ENCODE assay signal across 12 cellular contexts in genomic region chr3:195148553-195148952, GRCh38.
DNase-seq lines count a peak whose midpoint lies in the region; ATAC-seq lines count a peak whose summit lies in the region.
"Had no signal": no experiment of that assay in that cellular context is flagged by ENCODE, and none has a peak within 500 bp of the region (broad histone marks: within the 10 kb centered on the region; RNA-seq: fewer than 3 reads in every experiment).

No MANE protein-coding gene starts in this region.

- H3K14ac ChIP-seq in neuronal stem cell (ENCODE audit: low read length), result no peak overlapping the region

- H2BK12ac ChIP-seq in neuronal stem cell (ENCODE audit: low read length), result no peak overlapping the region

- H2BK120ac ChIP-seq in neuronal stem cell (ENCODE audit: low read depth, low read length), result no peak overlapping the region

- H3K27ac ChIP-seq in subcutaneous abdominal adipose tissue (ENCODE audit: low read depth, low read length) (peak overlapping the region; percentile 19), neuronal stem cell (replicated peaks; ENCODE audit: low read length) (no peak overlapping the region)

- H4K8ac ChIP-seq in neuronal stem cell (ENCODE audit: low read depth, low read length), result no peak overlapping the region

- peaks cover 35% of the 10 kb centered on the region for H3K4me1 Mint-ChIP-seq in activated T-cell treated with anti-CD3 and anti-CD28 coated beads, Interleukin-2, amount 50 U/mL, for 4 hours (ENCODE audit: low read depth)
- H3K4me1 Mint-ChIP-seq in activated T-cell treated with anti-CD3 and anti-CD28 coated beads, Interleukin-2, amount 50 U/mL, for 24 hours (ENCODE audit: low read depth), result peaks cover 37% of the 10 kb centered on the region
- peaks cover 29 to 42% (median 41%) of the 10 kb centered on the region in 3 donors for H3K4me1 Mint-ChIP-seq in T-cell

- H3K36me3 ChIP-seq in subcutaneous abdominal adipose tissue (ENCODE audit: control insufficient read depth in 5 of 5, insufficient read depth in 5 of 5, low read length in 5 of 5), result peaks cover 0 to 3% (median 0%) of the 10 kb centered on the region in 5 donors
- no peaks in the 10 kb centered on the region for H3K36me3 ChIP-seq in neuronal stem cell (replicated peaks in 1 of 2; ENCODE audit: control insufficient read depth in 2 of 2, insufficient read depth in 2 of 2, low read length in 2 of 2)

- CTCF ChIA-PET in T-cell (lab: Charles Lee), result interaction anchor here (0.7 kb wide), 2 partner anchors 366 to 669 kb away, joined by 3 read pairs; no protein-coding TSS in a partner anchor

- H2BK15ac ChIP-seq in neuronal stem cell (ENCODE audit: low read length), result no peak overlapping the region

- no peak overlapping the region for H2BK5ac ChIP-seq in neuronal stem cell (ENCODE audit: low read length)

- no peaks in the 10 kb centered on the region for H3K9me3 Mint-ChIP-seq in activated T-cell treated with anti-CD3 and anti-CD28 coated beads, Interleukin-2, amount 50 U/mL, for 4 hours
- no peaks in the 10 kb centered on the region for H3K9me3 Mint-ChIP-seq in activated T-cell treated with anti-CD3 and anti-CD28 coated beads, Interleukin-2, amount 50 U/mL, for 24 hours
- H3K9me3 Mint-ChIP-seq in T-cell, result no peaks in the 10 kb centered on the region

- no peak overlapping the region for H3K4me2 ChIP-seq in neuronal stem cell (ENCODE audit: insufficient read depth, low read length, poor library complexity, severe bottlenecking)

- H3K9me3 ChIP-seq in subcutaneous abdominal adipose tissue (ENCODE audit: control insufficient read depth in 5 of 5, low read length in 5 of 5), result no peaks in the 10 kb centered on the region
- H3K9me3 ChIP-seq in neuronal stem cell (replicated peaks in 1 of 2; ENCODE audit: control insufficient read depth in 2 of 2, insufficient read depth in 1 of 2, low read depth in 1 of 2, low read length in 2 of 2), result no peaks in the 10 kb centered on the region

- H3K23ac ChIP-seq in neuronal stem cell (ENCODE audit: low read depth, low read length, poor library complexity), result no peak overlapping the region

- H2AFZ ChIP-seq in neuronal stem cell (ENCODE audit: low read length), result no peak overlapping the region

- peaks cover 2% of the 10 kb centered on the region for H3K79me1 ChIP-seq in neuronal stem cell (ENCODE audit: low read depth, low read length)

- no peak overlapping the region for H2AK5ac ChIP-seq in neuronal stem cell (ENCODE audit: low read depth, low read length)

- DNase-seq in activated T-cell treated with anti-CD3 and anti-CD28 coated beads, Interleukin-2, amount 50 U/mL, for 4 hours, result no peak
- no peak for DNase-seq in activated T-cell treated with anti-CD3 and anti-CD28 coated beads, Interleukin-2, amount 50 U/mL, for 24 hours
- DNase-seq in T-cell (no peak), left kidney (ENCODE audit: low read depth, low spot score) (peak; percentile 92), neuronal stem cell (ENCODE audit: low spot score) (no peak), ureter (ENCODE audit: low spot score) (no peak)
- no peak for DNase-seq in stimulated activated CD4-positive, alpha-beta T cell treated with anti-CD3 and anti-CD28 coated beads, Interleukin-12 subunit alpha, Interleukin-12 subunit beta, amount 100 ng/mL, for 4 hours
- DNase-seq: ACHN; activated naive CD4-positive, alpha-beta T cell; effector memory CD4-positive, alpha-beta T cell; kidney had no signal

- H3K27ac Mint-ChIP-seq in activated T-cell treated with anti-CD3 and anti-CD28 coated beads, Interleukin-2, amount 50 U/mL, for 24 hours, result no peak overlapping the region
- H3K27ac Mint-ChIP-seq in T-cell, result peak overlapping the region in 1 of 2 donors; percentile 37

- WGBS in neuronal stem cell (ENCODE audit: extremely low coverage in 2 of 2, insufficient read length in 2 of 2, insufficient replicate concordance in 1 of 2), 2 donors, result no CpG with 5 or more reads among the region's 10 CpGs

- H3K4ac ChIP-seq in neuronal stem cell (ENCODE audit: low read length), result no peak overlapping the region

- peak overlapping the region in 1 of 5 donors; percentile 60 for H3K4me3 ChIP-seq in subcutaneous abdominal adipose tissue (ENCODE audit: low read depth in 1 of 5, low read length in 5 of 5)
- H3K4me3 ChIP-seq in neuronal stem cell (ENCODE audit: low read length in 2 of 2), result no peak overlapping the region

- peak overlapping the region; percentile 82 for H3K4me3 Mint-ChIP-seq in activated T-cell treated with anti-CD3 and anti-CD28 coated beads, Interleukin-2, amount 50 U/mL, for 4 hours
- no peak overlapping the region for H3K4me3 Mint-ChIP-seq in activated T-cell treated with anti-CD3 and anti-CD28 coated beads, Interleukin-2, amount 50 U/mL, for 24 hours
- peak overlapping the region; percentile 59 to 80 (median 80) for H3K4me3 Mint-ChIP-seq in T-cell

- no peak for ATAC-seq in activated T-cell treated with anti-CD3 and anti-CD28 coated beads, Interleukin-2, amount 50 U/mL, for 4 hours
- ATAC-seq in T-cell (replicated peaks in 1 of 4), result no peak

- H3K18ac ChIP-seq in neuronal stem cell (ENCODE audit: low read length), result no peak overlapping the region

- no peaks in the 10 kb centered on the region for H3K36me3 Mint-ChIP-seq in activated T-cell treated with anti-CD3 and anti-CD28 coated beads, Interleukin-2, amount 50 U/mL, for 4 hours (ENCODE audit: insufficient read depth)
- H3K36me3 Mint-ChIP-seq in activated T-cell treated with anti-CD3 and anti-CD28 coated beads, Interleukin-2, amount 50 U/mL, for 24 hours (ENCODE audit: low read depth), result peaks cover under 1% of the 10 kb centered on the region
- peaks cover under 1% of the 10 kb centered on the region for H3K36me3 Mint-ChIP-seq in T-cell

- POLR2A ChIA-PET in T-cell (lab: Charles Lee), result interaction anchor here (0.7 kb wide), 2 partner anchors 10 to 104 kb away, joined by 3 to 7 read pairs; no protein-coding TSS in a partner anchor

- no peak overlapping the region for H3K9ac ChIP-seq in subcutaneous abdominal adipose tissue (ENCODE audit: low read length in 5 of 5)
- no peak overlapping the region for H3K9ac ChIP-seq in neuronal stem cell (ENCODE audit: low read depth, low read length, poor library complexity)

- no peak overlapping the region for H4K91ac ChIP-seq in neuronal stem cell (ENCODE audit: low read depth, low read length, poor library complexity)

- H3K27me3 ChIP-seq in subcutaneous abdominal adipose tissue (ENCODE audit: control insufficient read depth in 5 of 5, insufficient read depth in 4 of 5, low read length in 5 of 5) (no peaks in the 10 kb centered on the region), neuronal stem cell (ENCODE audit: control insufficient read depth in 3 of 3, insufficient read depth in 3 of 3, low read depth in 1 of 3, low read length in 3 of 3) (no peaks in the 10 kb centered on the region)

- no peaks in the 10 kb centered on the region for H3K27me3 Mint-ChIP-seq in activated T-cell treated with anti-CD3 and anti-CD28 coated beads, Interleukin-2, amount 50 U/mL, for 4 hours (ENCODE audit: low read depth)
- H3K27me3 Mint-ChIP-seq in activated T-cell treated with anti-CD3 and anti-CD28 coated beads, Interleukin-2, amount 50 U/mL, for 24 hours, result no peaks in the 10 kb centered on the region
- H3K27me3 Mint-ChIP-seq in T-cell, result peaks cover 0 to 4% of the 10 kb centered on the region in 2 donors

- peaks cover 0 to 61% (median 36%) of the 10 kb centered on the region in 5 donors for H3K4me1 ChIP-seq in subcutaneous abdominal adipose tissue (ENCODE audit: control insufficient read depth in 5 of 5, insufficient read depth in 5 of 5, low read length in 5 of 5)
- peaks cover 23 to 24% of the 10 kb centered on the region in 2 donors for H3K4me1 ChIP-seq in neuronal stem cell (ENCODE audit: control insufficient read depth in 2 of 2, insufficient read depth in 1 of 2, low read depth in 1 of 2, low read length in 2 of 2)
